ENCODE assay signal across 8 cellular contexts in genomic region chr4:17578482-17578891, GRCh38. TPM values are rescaled to one million over a fixed set of nuclear protein-coding genes. Genes with fewer than 3 reads are reported as not detected.
DNase-seq lines count a peak whose midpoint lies in the region; ATAC-seq and TF ChIP-seq lines count a peak whose summit lies in the region.

No MANE protein-coding gene starts in this region.

- ATAC-seq in GM21576 (IDR thresholded peaks at IDR 0.05; ENCODE audit: unreplicated experiment) (peak; percentile 34), lung (ENCODE audit: insufficient read depth, low FRiP score) (no peak)

- H3K36me3 ChIP-seq in KMS-11 (ENCODE audit: insufficient read depth) (no peaks in the 10 kb centered on the region), lung (ENCODE audit: control insufficient read depth in 2 of 2, insufficient read depth in 2 of 2, low read length in 2 of 2) (peaks cover 10 to 11% of the 10 kb centered on the region in 2 donors)

- no peak for TF ChIP-seq CTCF in GM12864 (IDR thresholded peaks at IDR 0.05; ENCODE audit: low read depth, low read length, missing control alignments)
- TF ChIP-seq CTCF in KMS-11 (conservative IDR thresholded peaks at IDR 0.05; ENCODE audit: low read depth, low read length) = no peak
- TF ChIP-seq CTCF in lung (IDR thresholded peaks at IDR 0.05; ENCODE audit: control extremely low read depth, extremely low read depth) = no peak

- DNase-seq in GM12864 (ENCODE audit: low read depth) = peak; percentile 31
- peak; percentile 7 for DNase-seq in amniotic epithelial cell (ENCODE audit: low read depth)
- DNase-seq in lung (ENCODE audit: low spot score) = no peak
- DNase-seq in NCI-H1105 (lab: John Stamatoyannopoulos, UW) = no peak
- no peak for DNase-seq in dedifferentiated amniotic fluid mesenchymal stem cell (ENCODE audit: extremely low spot score)
- DNase-seq in COR-L47 (lab: John Stamatoyannopoulos, UW) = no peak

- H3K27ac ChIP-seq in KMS-11 = peak overlapping the region; percentile 78
- H3K27ac ChIP-seq in lung (ENCODE audit: low read depth in 1 of 2, low read length in 1 of 2) = peak overlapping the region; percentile 63 to 92

- H3K27me3 ChIP-seq in KMS-11 (ENCODE audit: insufficient read depth, low read depth) (no peaks in the 10 kb centered on the region), lung (ENCODE audit: control insufficient read depth, insufficient read depth) (no peaks in the 10 kb centered on the region)

- H3K9me3 ChIP-seq in lung (ENCODE audit: control insufficient read depth in 2 of 2, insufficient read depth in 1 of 2, low read length in 1 of 2) = no peaks in the 10 kb centered on the region

- peak overlapping the region; percentile 74; the same call in 1 of the 2 replicates for H3K9ac ChIP-seq in KMS-11

- H3K4me1 ChIP-seq in KMS-11 (ENCODE audit: low read depth, poor library complexity, severe bottlenecking) = peaks cover 18% of the 10 kb centered on the region
- H3K4me1 ChIP-seq in lung (ENCODE audit: control insufficient read depth in 2 of 2, insufficient read depth in 2 of 2, low read length in 2 of 2) = peaks cover 6 to 11% of the 10 kb centered on the region in 2 donors

- 18 to 22% methylated on average over 6 of the region's 6 CpGs for WGBS in lung, 2 donors

- peak overlapping the region; percentile 76 for H3K4me2 ChIP-seq in KMS-11

- no peaks in the 10 kb centered on the region for H4K20me1 ChIP-seq in KMS-11 (ENCODE audit: insufficient read depth)

- peak overlapping the region; percentile 85 for H3K4me3 ChIP-seq in GM12864 (ENCODE audit: low read depth, low read length)
- no peak overlapping the region for H3K4me3 ChIP-seq in KMS-11 (IDR thresholded peaks at IDR 0.05; ENCODE audit: insufficient read depth, low read depth, low read length)
- H3K4me3 ChIP-seq in lung = peak overlapping the region; percentile 79

- peaks cover 35% of the 10 kb centered on the region; the same call in 1 of the 2 replicates for H3K79me2 ChIP-seq in KMS-11 (ENCODE audit: insufficient read depth, low read depth)

- no peak overlapping the region for H2AFZ ChIP-seq in KMS-11 (ENCODE audit: low read depth)

RNA-seq across cellular contexts. Expression of gene LAP3, which starts 1.5 kb away (rescaled TPM):
- 100 to 1,000 TPM in 1 of 2 donors, 10 to 100 TPM in 1; 98.8 to 110 TPM for total RNA-seq in lung
- polyA plus RNA-seq in lung = 100 to 1,000 TPM in 1 of 2 donors, 10 to 100 TPM in 1; 30.7 to 185 TPM

RNA-seq across cellular contexts. Expression of gene MED28, which starts 36.0 kb away (rescaled TPM):
- total RNA-seq in lung = 10 to 100 TPM; 44.5 to 45.9 TPM
- 10 to 100 TPM; 10.8 to 21.6 TPM for polyA plus RNA-seq in lung

Comparison
In these comparisons a context has a peak if more than half of its experiments do, and no peak if none do; other contexts are left out.
1. DNase-seq: peak in GM12864 (single experiment) and amniotic epithelial cell (single experiment); none in lung (single experiment), NCI-H1105 (single experiment), dedifferentiated amniotic fluid mesenchymal stem cell (single experiment) and COR-L47 (single experiment).